In genomic region chr11:27464155-27464759, GRCh38 we compare ENCODE assay signal across 10 cellular contexts. TPM values are rescaled to one million over a fixed set of nuclear protein-coding genes. Genes with fewer than 3 reads are reported as not detected.
DNase-seq lines count a peak whose midpoint lies in the region; ATAC-seq, FAIRE-seq and TF ChIP-seq lines count a peak whose summit lies in the region.
"Had no signal": no experiment of that assay in that cellular context is flagged by ENCODE, and none has a peak within 500 bp of the region (broad histone marks: within the 10 kb centered on the region; RNA-seq: fewer than 3 reads in every experiment).

No MANE protein-coding gene starts in this region.

- no peaks in the 10 kb centered on the region for H3F3A ChIP-seq in PC-3 (ENCODE audit: low read length, unreplicated experiment)

- H3K9ac ChIP-seq in PC-3 (ENCODE audit: low read length) = peak overlapping the region; percentile 15; the same call in 1 of the 2 replicates

- H3K27ac ChIP-seq in PC-3 (ENCODE audit: low read length) (peak overlapping the region; percentile 74), esophagus (ENCODE audit: low read depth in 2 of 2, low read length in 1 of 2) (peak overlapping the region; percentile 62 to 81)

- H3K79me2 ChIP-seq in PC-3 (ENCODE audit: low read length) = peaks cover 94% of the 10 kb centered on the region

- TF ChIP-seq CTCF in PC-3 (conservative IDR thresholded peaks at IDR 0.05; ENCODE audit: low read depth, low read length) = no peak
- TF ChIP-seq CTCF in nephron progenitor cell (IDR thresholded peaks at IDR 0.05) = no peak

- H3K27me3 ChIP-seq in PC-3 (ENCODE audit: low read length) (no peaks in the 10 kb centered on the region), esophagus (ENCODE audit: control insufficient read depth in 1 of 2, insufficient read depth in 2 of 2, low read length in 2 of 2) (no peaks in the 10 kb centered on the region)

- H3K36me3 Mint-ChIP-seq in nephron progenitor cell (ENCODE audit: low read depth) = peaks cover 21% of the 10 kb centered on the region
- no peaks in the 10 kb centered on the region for H3K36me3 Mint-ChIP-seq in activated CD8-positive, alpha-beta T cell treated with anti-CD3 and anti-CD28 coated beads, Interleukin-2, amount 10 ng/mL, durations not matched to agents 7 days and 5 days (ENCODE audit: low read depth)

- CTCF ChIA-PET in PC-3 (lab: Charles Lee) = interaction anchor here (0.5 to 1.0 kb wide), 5 partner anchors 22 to 1483 kb away, joined by 3 to 4 read pairs (median 3); no protein-coding TSS in a partner anchor
- CTCF ChIA-PET in activated CD8-positive, alpha-beta T cell treated with anti-CD3 and anti-CD28 coated beads, Interleukin-2, amount 10 ng/mL, durations not matched to agents 7 days and 5 days (lab: Charles Lee) = no interaction called here

- DNase-seq in Daoy (ENCODE audit: low read depth) (peak; percentile 61), PC-3 (peak; percentile 88), nephron progenitor cell (no peak), GM12891 (ENCODE audit: insufficient read length, low spot score) (no peak), NCI-H446 treated with DMSO at 0.1 percent for 48 hours (lab: John Stamatoyannopoulos, UW) (no peak)
- DNase-seq in activated CD8-positive, alpha-beta T cell treated with anti-CD3 and anti-CD28 coated beads, Interleukin-2, amount 10 ng/mL, durations not matched to agents 7 days and 5 days = no peak
- no peak for DNase-seq in stimulated activated CD4-positive, alpha-beta T cell treated with anti-CD3 and anti-CD28 coated beads, Interleukin-1b, Interleukin-23, amount 100 ng/mL, for 48 hours
- DNase-seq: activated CD8-positive, alpha-beta memory T cell treated with anti-CD3 and anti-CD28 coated beads for 24 hours; KBM-7 had no signal

- H2AFZ ChIP-seq in PC-3 (ENCODE audit: low read length) = no peak overlapping the region; the same call in 1 of the 2 replicates

- H3K4me2 ChIP-seq in PC-3 (ENCODE audit: low read length) = peak overlapping the region; percentile 69

- FAIRE-seq in GM12891 (lab: Jason Lieb, UNC) = no peak

- TF ChIP-seq POLR2A in GM12891 (IDR thresholded peaks at IDR 0.05; ENCODE audit: low read depth, low read length) = no peak

- 39 to 48% methylated on average over 3 of the region's 3 CpGs for WGBS in esophagus, 2 donors

- H3K36me3 ChIP-seq in PC-3 (ENCODE audit: low read depth, low read length) (no peaks in the 10 kb centered on the region), esophagus (ENCODE audit: control insufficient read depth in 2 of 2, insufficient read depth in 2 of 2, low read length in 1 of 2) (no peaks in the 10 kb centered on the region)

- no peak overlapping the region for H3K4me3 Mint-ChIP-seq in nephron progenitor cell
- H3K4me3 Mint-ChIP-seq in activated CD8-positive, alpha-beta T cell treated with anti-CD3 and anti-CD28 coated beads, Interleukin-2, amount 10 ng/mL, durations not matched to agents 7 days and 5 days = no peak overlapping the region

- peak; percentile 70 for ATAC-seq in PC-3
- no peak for ATAC-seq in activated CD8-positive, alpha-beta T cell treated with anti-CD3 and anti-CD28 coated beads, Interleukin-2, amount 10 ng/mL, durations not matched to agents 7 days and 5 days

- no peaks in the 10 kb centered on the region for H3K9me2 ChIP-seq in PC-3 (replicated peaks; ENCODE audit: low read length)

- H3K4me1 Mint-ChIP-seq in nephron progenitor cell = peaks cover 88% of the 10 kb centered on the region
- no peaks in the 10 kb centered on the region for H3K4me1 Mint-ChIP-seq in activated CD8-positive, alpha-beta T cell treated with anti-CD3 and anti-CD28 coated beads, Interleukin-2, amount 10 ng/mL, durations not matched to agents 7 days and 5 days (ENCODE audit: low read depth)

- H3K4me1 ChIP-seq in PC-3 (ENCODE audit: insufficient read depth, low read length) = peaks cover 62% of the 10 kb centered on the region
- H3K4me1 ChIP-seq in esophagus (ENCODE audit: control insufficient read depth in 2 of 2, insufficient read depth in 2 of 2, low read length in 1 of 2) = peaks cover 2 to 3% of the 10 kb centered on the region in 2 donors

- no peaks in the 10 kb centered on the region for H3K27me3 Mint-ChIP-seq in nephron progenitor cell (ENCODE audit: low read depth, poor library complexity)
- peaks cover 9% of the 10 kb centered on the region for H3K27me3 Mint-ChIP-seq in activated CD8-positive, alpha-beta T cell treated with anti-CD3 and anti-CD28 coated beads, Interleukin-2, amount 10 ng/mL, durations not matched to agents 7 days and 5 days (ENCODE audit: low read depth)

- intact Hi-C loops in PC-3 (cut with micrococcal nuclease) = loop anchor here (1.0 kb wide), 1 partner anchor 8 kb away; no protein-coding TSS in a partner anchor

- no TSS peak for BruUV-seq in PC-3 (replicated peaks; lab: Mats Ljungman, UMichigan)

- H4K20me1 ChIP-seq in PC-3 (ENCODE audit: low read length) = no peaks in the 10 kb centered on the region

- peak overlapping the region; percentile 32; the same call in 1 of the 2 replicates for H3K4me3 ChIP-seq in PC-3 (ENCODE audit: low read length)
- no peak overlapping the region for H3K4me3 ChIP-seq in esophagus (ENCODE audit: low read depth in 1 of 2, low read length in 2 of 2)

- POLR2A ChIA-PET in PC-3 (lab: Charles Lee; ENCODE audit: unreplicated experiment) = interaction anchor here (0.6 to 0.8 kb wide), 3 partner anchors 8 to 20 kb away, joined by 3 to 19 read pairs (median 3); partner anchors contain the start of gene LGR4
- POLR2A ChIA-PET in activated CD8-positive, alpha-beta T cell treated with anti-CD3 and anti-CD28 coated beads, Interleukin-2, amount 10 ng/mL, durations not matched to agents 7 days and 5 days (lab: Charles Lee) = no interaction called here

- H3K9me3 Mint-ChIP-seq in nephron progenitor cell = no peaks in the 10 kb centered on the region
- no peaks in the 10 kb centered on the region for H3K9me3 Mint-ChIP-seq in activated CD8-positive, alpha-beta T cell treated with anti-CD3 and anti-CD28 coated beads, Interleukin-2, amount 10 ng/mL, durations not matched to agents 7 days and 5 days (ENCODE audit: insufficient read depth)

- H3K27ac Mint-ChIP-seq in nephron progenitor cell = peak overlapping the region; percentile 86
- H3K27ac Mint-ChIP-seq in activated CD8-positive, alpha-beta T cell treated with anti-CD3 and anti-CD28 coated beads, Interleukin-2, amount 10 ng/mL, durations not matched to agents 7 days and 5 days = no peak overlapping the region

- H3K9me3 ChIP-seq in PC-3 (ENCODE audit: low read length) = no peaks in the 10 kb centered on the region
- H3K9me3 ChIP-seq in esophagus (ENCODE audit: control insufficient read depth in 2 of 2, insufficient read depth in 1 of 2, low read depth in 1 of 2, low read length in 1 of 2) = no peaks in the 10 kb centered on the region

TF ChIP-seq in GM12891, 5 proteins besides CTCF, POLR2A, EP300 and RAD21:
- TF ChIP-seq PAX5 (IDR thresholded peaks at IDR 0.05; ENCODE audit: insufficient read depth, low read length, severe bottlenecking) = no peak
- no peak for TF ChIP-seq POU2F2 (IDR thresholded peaks at IDR 0.05; ENCODE audit: low read depth, low read length)
- no peak for TF ChIP-seq POLR2AphosphoS5 (IDR thresholded peaks at IDR 0.05; ENCODE audit: low read depth, low read length)
- no peak for TF ChIP-seq SPI1 (IDR thresholded peaks at IDR 0.05; ENCODE audit: low read depth, low read length)
- no peak for TF ChIP-seq TAF1 (IDR thresholded peaks at IDR 0.05; ENCODE audit: low read depth, low read length)

RNA-seq across cellular contexts. Expression of gene LGR4, which starts 8.3 kb away (rescaled TPM):
- 54.8 and 59.3 TPM in 2 replicates for total RNA-seq in Daoy (2014; rRNA removed; shearing (Covaris generic))
- total RNA-seq in PC-3 (2014; rRNA removed) = 13.5 and 14.5 TPM in 2 replicates
- polyA plus RNA-seq in esophagus = 10 to 100 TPM; 10.5 to 11.8 TPM
- total RNA-seq in activated CD8-positive, alpha-beta T cell treated with anti-CD3 and anti-CD28 coated beads, Interleukin-2, amount 10 ng/mL, durations not matched to agents 7 days and 5 days = under 1 TPM in 1 of 2 experiments, not detected in 1; 0.05 TPM
- polyA plus RNA-seq in GM12891 (2012; ENCODE audit: low read depth, missing spikeins) = 0.83 TPM

RNA-seq across cellular contexts. Expression of gene LIN7C, which starts 42.3 kb away (rescaled TPM):
- 44.2 and 45.3 TPM in 2 replicates for total RNA-seq in Daoy (2014; rRNA removed; shearing (Covaris generic))
- 21.7 and 26.6 TPM in 2 replicates for total RNA-seq in PC-3 (2014; rRNA removed)
- 1 to 10 TPM; 7.2 to 7.6 TPM for polyA plus RNA-seq in esophagus
- total RNA-seq in activated CD8-positive, alpha-beta T cell treated with anti-CD3 and anti-CD28 coated beads, Interleukin-2, amount 10 ng/mL, durations not matched to agents 7 days and 5 days = 10 to 100 TPM; 18.9 to 19.0 TPM
- 3.0 TPM for polyA plus RNA-seq in GM12891 (2012; ENCODE audit: low read depth, missing spikeins)

Comparison
In these comparisons a context has a peak if more than half of its experiments do, and no peak if none do; other contexts are left out.
1. DNase-seq: peak in Daoy (single experiment) and PC-3 (single experiment); none in nephron progenitor cell (single experiment), activated CD8-positive, alpha-beta T cell treated with anti-CD3 and anti-CD28 coated beads, Interleukin-2, amount 10 ng/mL, durations not matched to agents 7 days and 5 days (single experiment), GM12891 (single experiment), NCI-H446 treated with DMSO at 0.1 percent for 48 hours (single experiment) and stimulated activated CD4-positive, alpha-beta T cell treated with anti-CD3 and anti-CD28 coated beads, Interleukin-1b, Interleukin-23, amount 100 ng/mL, for 48 hours (single experiment).
2. RNA of gene LGR4, which starts 8.3 kb away (total RNA-seq): 54.8 to 59.3 TPM in Daoy and 13.5 to 14.5 TPM in PC-3; 0.05 TPM in activated CD8-positive, alpha-beta T cell treated with anti-CD3 and anti-CD28 coated beads, Interleukin-2, amount 10 ng/mL, durations not matched to agents 7 days and 5 days; every median in the first group is over 10 times any median in the second.